In the genomic region with DNA sequence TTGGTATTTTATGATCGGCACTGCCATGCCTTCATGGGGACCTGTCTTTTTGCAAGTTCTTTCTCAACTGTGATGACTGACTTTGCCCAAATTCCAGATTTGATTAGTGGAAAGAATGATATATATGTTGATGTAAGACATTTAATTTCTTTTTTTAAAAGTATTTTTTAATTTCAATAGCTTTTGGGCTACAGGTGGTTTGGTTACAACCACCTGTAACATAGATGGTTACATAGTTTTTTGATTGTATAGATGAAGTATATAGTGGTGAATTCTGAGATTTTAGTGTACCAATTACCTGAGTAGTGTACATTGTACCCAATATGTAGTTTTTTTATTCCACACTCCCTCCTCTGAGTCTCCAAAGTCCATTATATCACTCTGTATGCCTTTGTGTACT, we compare ENCODE assay signal across 26 cellular contexts.
DNase-seq lines count a peak whose midpoint lies in the region; ATAC-seq, FAIRE-seq and TF ChIP-seq lines count a peak whose summit lies in the region.
"Had no signal": no experiment of that assay in that cellular context is flagged by ENCODE, and none has a peak within 500 bp of the region (broad histone marks: within the 10 kb centered on the region; RNA-seq: fewer than 3 reads in every experiment).

No MANE protein-coding gene starts in this region.

- H3K36me3 Mint-ChIP-seq in chondrocyte (ENCODE audit: low read depth) (no peaks in the 10 kb centered on the region), nephron (ENCODE audit: low read depth) (peaks cover 4% of the 10 kb centered on the region)
- peaks cover 3% of the 10 kb centered on the region for H3K36me3 Mint-ChIP-seq in effector memory CD8-positive, alpha-beta T cell (ENCODE audit: insufficient read depth)

- TF ChIP-seq POLR2A in H54 (IDR thresholded peaks at IDR 0.05; ENCODE audit: low read depth, low read length): no peak
- TF ChIP-seq POLR2A in tibial nerve (IDR thresholded peaks at IDR 0.05): no peak

- H3K4me1 ChIP-seq in tibial artery (peaks cover 0 to 42% (median 7%) of the 10 kb centered on the region in 4 donors), tibial nerve (peaks cover 0 to 8% (median 0%) of the 10 kb centered on the region in 4 donors)
- H3K4me1 ChIP-seq: A549; BLaER1 treated with 17β-estradiol and CSF1 and Interleukin-3, amounts not matched to agents 10 nM and 100 nM had no signal

- H3K27me3 Mint-ChIP-seq in chondrocyte (ENCODE audit: low read depth): no peaks in the 10 kb centered on the region
- peaks cover 5% of the 10 kb centered on the region for H3K27me3 Mint-ChIP-seq in nephron (ENCODE audit: low read depth)
- H3K27me3 Mint-ChIP-seq in effector memory CD8-positive, alpha-beta T cell: no peaks in the 10 kb centered on the region
- H3K27me3 Mint-ChIP-seq: CD4-positive, alpha-beta T cell; CD8-positive, alpha-beta memory T cell had no signal

- H3K4me1 Mint-ChIP-seq in chondrocyte (ENCODE audit: low read depth) (peaks cover 60% of the 10 kb centered on the region), nephron (peaks cover 25% of the 10 kb centered on the region)
- peaks cover 3 to 7% of the 10 kb centered on the region in 2 donors for H3K4me1 Mint-ChIP-seq in effector memory CD8-positive, alpha-beta T cell (ENCODE audit: low read depth in 2 of 2)

- ATAC-seq in effector memory CD8-positive, alpha-beta T cell (replicated peaks): no peak
- ATAC-seq: A549, HCT116 had no signal

- H3K4me3 ChIP-seq in tibial artery (no peak overlapping the region), tibial nerve (no peak overlapping the region)
- H3K4me3 ChIP-seq: A549; BLaER1 treated with 17β-estradiol and CSF1 and Interleukin-3, amounts not matched to agents 10 nM and 100 nM had no signal

- FAIRE-seq in H54 (lab: Jason Lieb, UNC): peak; percentile 41
- FAIRE-seq: A549, G401.6, GM12892, H1 had no signal

- H3K36me3 ChIP-seq in tibial artery (no peaks in the 10 kb centered on the region), tibial nerve (peaks cover 0 to 4% (median 0%) of the 10 kb centered on the region in 3 donors)
- H3K36me3 ChIP-seq: BE2C had no signal

- H3K4me3 Mint-ChIP-seq in chondrocyte (ENCODE audit: unreplicated experiment): no peak overlapping the region
- H3K4me3 Mint-ChIP-seq in nephron: no peak overlapping the region
- no peak overlapping the region for H3K4me3 Mint-ChIP-seq in effector memory CD8-positive, alpha-beta T cell
- H3K4me3 Mint-ChIP-seq: CD14-positive monocyte; CD4-positive, alpha-beta T cell; CD8-positive, alpha-beta memory T cell; H9; HFFc6 had no signal

- H3K27ac ChIP-seq in tibial artery (peak overlapping the region; percentile 18 to 50), tibial nerve (no peak overlapping the region)
- H3K27ac ChIP-seq: A549; BLaER1 treated with 17β-estradiol and CSF1 and Interleukin-3, amounts not matched to agents 10 nM and 100 nM had no signal

- H3K27me3 ChIP-seq in tibial artery (no peaks in the 10 kb centered on the region), tibial nerve (no peaks in the 10 kb centered on the region)
- H3K27me3 ChIP-seq: BE2C; BLaER1 treated with 17β-estradiol and CSF1 and Interleukin-3, amounts not matched to agents 10 nM and 100 nM had no signal

- H3K9me3 ChIP-seq in tibial artery (no peaks in the 10 kb centered on the region), tibial nerve (no peaks in the 10 kb centered on the region)
- H3K9me3 ChIP-seq: BE2C had no signal

- no peak for TF ChIP-seq CTCF in chondrocyte (IDR thresholded peaks at IDR 0.05)
- no peak for TF ChIP-seq CTCF in nephron (IDR thresholded peaks at IDR 0.05; ENCODE audit: unreplicated experiment in 3 of 3)
- no peak for TF ChIP-seq CTCF in tibial artery (IDR thresholded peaks at IDR 0.05)
- TF ChIP-seq CTCF in tibial nerve (IDR thresholded peaks at IDR 0.05): no peak

- WGBS in tibial nerve, 2 donors: 97 to 100% methylated on average over 1 of the region's 1 CpG

- no peak for DNase-seq in H54 (ENCODE audit: insufficient read length, low spot score)
- DNase-seq in chondrocyte (ENCODE audit: low spot score): no peak
- DNase-seq in tibial artery: no peak
- no peak for DNase-seq in tibial nerve (ENCODE audit: low spot score in 2 of 2)
- no peak for DNase-seq in NCI-H1417 (lab: John Stamatoyannopoulos, UW)
- no peak for DNase-seq in DMS53 treated with DMSO at 0.1 percent for 48 hours (lab: John Stamatoyannopoulos, UW; ENCODE audit: unreplicated experiment)
- no peak for DNase-seq in effector memory CD8-positive, alpha-beta T cell
- DNase-seq: 8988T; ACHN; AML-193; BE2C; Calu3; CD4-positive, alpha-beta T cell; CD8-positive, alpha-beta memory T cell; DMS53; DND-41; H9; HFFc6 had no signal

- TF ChIP-seq EP300 in tibial nerve (IDR thresholded peaks at IDR 0.05): no peak

- intact Hi-C loops in tibial artery (cut with DNase I; ENCODE audit: low total_unique reads): no loop called here

- H3K27ac Mint-ChIP-seq in chondrocyte (ENCODE audit: unreplicated experiment) (peak overlapping the region; percentile 23), nephron (peak overlapping the region; percentile 6 to 84 (median 44))
- no peak overlapping the region for H3K27ac Mint-ChIP-seq in effector memory CD8-positive, alpha-beta T cell
- H3K27ac Mint-ChIP-seq: CD4-positive, alpha-beta T cell; CD8-positive, alpha-beta memory T cell; H9; HFFc6 had no signal

- H3K9me3 Mint-ChIP-seq in chondrocyte (ENCODE audit: low read depth) (no peaks in the 10 kb centered on the region), nephron (no peaks in the 10 kb centered on the region)
- no peaks in the 10 kb centered on the region for H3K9me3 Mint-ChIP-seq in effector memory CD8-positive, alpha-beta T cell
- H3K9me3 Mint-ChIP-seq: H9, HFFc6 had no signal

Comparison
In these comparisons a context has a peak if more than half of its experiments do, and no peak if none do; other contexts are left out.
1. H3K27ac Mint-ChIP-seq: peak in chondrocyte (single experiment) and nephron (3 of 3); none in effector memory CD8-positive, alpha-beta T cell (0 of 2).
2. H3K27ac ChIP-seq: peak in tibial artery (2 of 2); none in tibial nerve (0 of 4).